In genomic region chr20:33681728-33682353, GRCh38 we compare ENCODE assay signal across 16 cellular contexts. TPM values are rescaled to one million over a fixed set of nuclear protein-coding genes. Genes with fewer than 3 reads are reported as not detected.
DNase-seq lines count a peak whose midpoint lies in the region; ATAC-seq and TF ChIP-seq lines count a peak whose summit lies in the region.
"Had no signal": no experiment of that assay in that cellular context is flagged by ENCODE, and none has a peak within 500 bp of the region (broad histone marks: within the 10 kb centered on the region; RNA-seq: fewer than 3 reads in every experiment).

No MANE protein-coding gene starts in this region.

- H3K56ac ChIP-seq in H9 (ENCODE audit: insufficient read length, low read depth, low read length), result no peak overlapping the region

- H3K14ac ChIP-seq in H9 (ENCODE audit: insufficient read depth, low read length), result no peak overlapping the region

- H3K27ac Mint-ChIP-seq in activated naive CD4-positive, alpha-beta T cell treated with anti-CD3 and anti-CD28 coated beads, Interleukin-2, amount 10 ng/mL, durations not matched to agents 7 days and 5 days, result peak overlapping the region; percentile 95
- H3K27ac Mint-ChIP-seq in H9 (peak overlapping the region; percentile 31 to 65 (median 41); a peak in 4 of 7 replicates), progenitor cell of endocrine pancreas (peak overlapping the region; percentile 9)
- peak overlapping the region; percentile 90 for H3K27ac Mint-ChIP-seq in activated CD4-positive, alpha-beta memory T cell treated with anti-CD3 and anti-CD28 coated beads, Interleukin-2, amount 10 ng/mL, durations not matched to agents 7 days and 5 days

- peak; percentile 36 for DNase-seq in activated naive CD4-positive, alpha-beta T cell treated with anti-CD3 and anti-CD28 coated beads, Interleukin-2, amount 10 ng/mL, durations not matched to agents 7 days and 5 days
- no peak for DNase-seq in activated naive CD4-positive, alpha-beta T cell (lab: John Stamatoyannopoulos, UW)
- DNase-seq in H9, result no peak
- DNase-seq in activated CD4-positive, alpha-beta memory T cell treated with anti-CD3 and anti-CD28 coated beads, Interleukin-2, amount 10 ng/mL, durations not matched to agents 7 days and 5 days, result peak; percentile 42
- no peak for DNase-seq in progenitor cell of endocrine pancreas (ENCODE audit: low spot score, unreplicated experiment)
- DNase-seq in HUDEP-2 (lab: John Stamatoyannopoulos, UW; ENCODE audit: unreplicated experiment in 76 of 76), result no peak
- no peak for DNase-seq in foreskin keratinocyte
- DNase-seq: NCI-H1092, spleen had no signal

- H3K9me3 ChIP-seq in H9 (ENCODE audit: control insufficient read depth, low read depth, low read length), result no peaks in the 10 kb centered on the region
- H3K9me3 ChIP-seq: prostate gland, spleen, vagina had no signal

- no peak overlapping the region for H2BK120ac ChIP-seq in H9 (ENCODE audit: low read depth, low read length, poor library complexity, severe bottlenecking)

- H3K4me1 ChIP-seq in H9 (ENCODE audit: insufficient read depth, low read length) (no peaks in the 10 kb centered on the region), foreskin keratinocyte (no peaks in the 10 kb centered on the region)
- H3K4me1 ChIP-seq: prostate gland had no signal

- H4K20me1 ChIP-seq in H9 (ENCODE audit: control insufficient read depth, insufficient read depth, insufficient read length), result no peaks in the 10 kb centered on the region

- H3T11ph ChIP-seq in H9 (ENCODE audit: low read length), result no peak overlapping the region

- no peak overlapping the region for H3K4ac ChIP-seq in H9 (ENCODE audit: low read depth, low read length)

- H3K4me2 ChIP-seq in H9 (ENCODE audit: insufficient read depth, insufficient read length, low read length), result no peak overlapping the region

- no peak overlapping the region for H4K5ac ChIP-seq in H9 (ENCODE audit: insufficient read length, low read depth, low read length)

- no peaks in the 10 kb centered on the region for H3K79me1 ChIP-seq in H9 (ENCODE audit: insufficient read depth, low read depth, low read length, poor library complexity, severe bottlenecking)

- H3K27me3 ChIP-seq in H9 (ENCODE audit: insufficient read depth, low read length), result no peaks in the 10 kb centered on the region
- H3K27me3 ChIP-seq in foreskin keratinocyte, result no peaks in the 10 kb centered on the region
- H3K27me3 ChIP-seq: spleen, vagina had no signal

- H3K9ac ChIP-seq in H9 (ENCODE audit: extremely low read depth, insufficient read length, low read length), result no peak overlapping the region

- H3K27me3 Mint-ChIP-seq in activated naive CD4-positive, alpha-beta T cell treated with anti-CD3 and anti-CD28 coated beads, Interleukin-2, amount 10 ng/mL, durations not matched to agents 7 days and 5 days, result no peaks in the 10 kb centered on the region
- peaks cover 3% of the 10 kb centered on the region for H3K27me3 Mint-ChIP-seq in H9 (ENCODE audit: low read depth)
- H3K27me3 Mint-ChIP-seq in activated CD4-positive, alpha-beta memory T cell treated with anti-CD3 and anti-CD28 coated beads, Interleukin-2, amount 10 ng/mL, durations not matched to agents 7 days and 5 days, result no peaks in the 10 kb centered on the region
- H3K27me3 Mint-ChIP-seq in progenitor cell of endocrine pancreas, result no peaks in the 10 kb centered on the region
- H3K27me3 Mint-ChIP-seq: IgD-negative memory B cell had no signal

- H2AK5ac ChIP-seq in H9 (ENCODE audit: insufficient read length, low read length), result no peak overlapping the region

- H3K9me3 Mint-ChIP-seq in activated naive CD4-positive, alpha-beta T cell treated with anti-CD3 and anti-CD28 coated beads, Interleukin-2, amount 10 ng/mL, durations not matched to agents 7 days and 5 days, result no peaks in the 10 kb centered on the region
- H3K9me3 Mint-ChIP-seq in H9 (no peaks in the 10 kb centered on the region), progenitor cell of endocrine pancreas (ENCODE audit: low read depth) (no peaks in the 10 kb centered on the region)
- no peaks in the 10 kb centered on the region for H3K9me3 Mint-ChIP-seq in activated CD4-positive, alpha-beta memory T cell treated with anti-CD3 and anti-CD28 coated beads, Interleukin-2, amount 10 ng/mL, durations not matched to agents 7 days and 5 days
- H3K9me3 Mint-ChIP-seq: IgD-negative memory B cell had no signal

- H2BK12ac ChIP-seq in H9 (ENCODE audit: insufficient read length, low read depth, low read length), result no peak overlapping the region

- no peak overlapping the region for H3K23ac ChIP-seq in H9 (ENCODE audit: insufficient read length, low read depth, low read length)

- H3K79me2 ChIP-seq in H9 (ENCODE audit: insufficient read depth, low read length), result peaks cover 7% of the 10 kb centered on the region; the same call in 1 of the 2 replicates

- H3K36me3 Mint-ChIP-seq in activated naive CD4-positive, alpha-beta T cell treated with anti-CD3 and anti-CD28 coated beads, Interleukin-2, amount 10 ng/mL, durations not matched to agents 7 days and 5 days, result peaks cover 52% of the 10 kb centered on the region
- H3K36me3 Mint-ChIP-seq in H9 (ENCODE audit: insufficient read depth in 1 of 3, low read depth in 3 of 3), result peaks cover 23 to 53% (median 35%) of the 10 kb centered on the region in 3 experiments; a peak in 6 of 7 replicates
- peaks cover 56% of the 10 kb centered on the region for H3K36me3 Mint-ChIP-seq in activated CD4-positive, alpha-beta memory T cell treated with anti-CD3 and anti-CD28 coated beads, Interleukin-2, amount 10 ng/mL, durations not matched to agents 7 days and 5 days (ENCODE audit: low read depth)
- peaks cover 9% of the 10 kb centered on the region for H3K36me3 Mint-ChIP-seq in progenitor cell of endocrine pancreas (ENCODE audit: insufficient read depth)

- no peak overlapping the region for H3K27ac ChIP-seq in H9 (ENCODE audit: insufficient read length, low read depth, low read length)
- H3K27ac ChIP-seq in foreskin keratinocyte, result no peak overlapping the region
- H3K27ac ChIP-seq: prostate gland, spleen, vagina had no signal

- no peak overlapping the region for H4K8ac ChIP-seq in H9 (replicated peaks; ENCODE audit: insufficient read length, low read depth, low read length)

- peak overlapping the region; percentile 19 for H3K4me3 Mint-ChIP-seq in activated naive CD4-positive, alpha-beta T cell treated with anti-CD3 and anti-CD28 coated beads, Interleukin-2, amount 10 ng/mL, durations not matched to agents 7 days and 5 days
- no peak overlapping the region for H3K4me3 Mint-ChIP-seq in H9
- H3K4me3 Mint-ChIP-seq in activated CD4-positive, alpha-beta memory T cell treated with anti-CD3 and anti-CD28 coated beads, Interleukin-2, amount 10 ng/mL, durations not matched to agents 7 days and 5 days, result peak overlapping the region; percentile 49
- no peak overlapping the region for H3K4me3 Mint-ChIP-seq in progenitor cell of endocrine pancreas (ENCODE audit: low read depth)

- no peak overlapping the region for H2BK15ac ChIP-seq in H9 (ENCODE audit: low read depth, low read length)

- ATAC-seq in HG02798 (IDR thresholded peaks at IDR 0.05; ENCODE audit: poor library complexity, unreplicated experiment), result no peak
- no peak for ATAC-seq in foreskin keratinocyte
- ATAC-seq: HCT116 had no signal

- H2AFZ ChIP-seq in H9 (ENCODE audit: low read length), result no peak overlapping the region

- TF ChIP-seq CTCF in H9 (conservative IDR thresholded peaks at IDR 0.05) (no peak), progenitor cell of endocrine pancreas (IDR thresholded peaks at IDR 0.05; ENCODE audit: unreplicated experiment) (no peak), foreskin keratinocyte (conservative IDR thresholded peaks at IDR 0.05) (no peak)

- H4K91ac ChIP-seq in H9 (ENCODE audit: insufficient read length, low read depth, low read length), result no peak overlapping the region

- H3K4me1 Mint-ChIP-seq in activated naive CD4-positive, alpha-beta T cell treated with anti-CD3 and anti-CD28 coated beads, Interleukin-2, amount 10 ng/mL, durations not matched to agents 7 days and 5 days, result peaks cover 83% of the 10 kb centered on the region
- H3K4me1 Mint-ChIP-seq in H9 (peaks cover 23% of the 10 kb centered on the region in 2 experiments), progenitor cell of endocrine pancreas (ENCODE audit: low read depth) (peaks cover 11% of the 10 kb centered on the region)
- H3K4me1 Mint-ChIP-seq in activated CD4-positive, alpha-beta memory T cell treated with anti-CD3 and anti-CD28 coated beads, Interleukin-2, amount 10 ng/mL, durations not matched to agents 7 days and 5 days, result peaks cover 78% of the 10 kb centered on the region

- no CpG with 5 or more reads among the region's 9 CpGs for WGBS in H9 (ENCODE audit: extremely low coverage, insufficient read length, low lambda C conversion rate)

- no peak overlapping the region for H2BK20ac ChIP-seq in H9 (ENCODE audit: low read depth, low read length, poor library complexity, severe bottlenecking)

- CTCF ChIA-PET in activated naive CD4-positive, alpha-beta T cell treated with anti-CD3 and anti-CD28 coated beads, Interleukin-2, amount 10 ng/mL, durations not matched to agents 7 days and 5 days (lab: Charles Lee), result interaction anchor here (1.0 to 5.2 kb wide), 3 partner anchors 11 to 49 kb away, joined by 3 to 43 read pairs (median 3); partner anchors contain the start of gene ACTL10
- CTCF ChIA-PET in activated CD4-positive, alpha-beta memory T cell treated with anti-CD3 and anti-CD28 coated beads, Interleukin-2, amount 10 ng/mL, durations not matched to agents 7 days and 5 days (lab: Charles Lee), result interaction anchor here (0.6 to 5.2 kb wide), 5 partner anchors 13 to 993 kb away, joined by 3 to 63 read pairs (median 4); partner anchors contain the start of genes ACTL10 and PXMP4

- POLR2A ChIA-PET in activated CD4-positive, alpha-beta memory T cell treated with anti-CD3 and anti-CD28 coated beads, Interleukin-2, amount 10 ng/mL, durations not matched to agents 7 days and 5 days (lab: Charles Lee), result interaction anchor here (0.7 to 9.3 kb wide), 10 partner anchors 7 to 312 kb away, joined by 3 to 312 read pairs (median 8); partner anchors contain the start of genes ACTL10, C20orf144, CBFA2T2 and NECAB3

- H3K23me2 ChIP-seq in H9 (ENCODE audit: insufficient read length, low read depth, low read length, poor library complexity, severe bottlenecking), result peaks cover 10% of the 10 kb centered on the region

- no peak overlapping the region for H3K18ac ChIP-seq in H9 (ENCODE audit: insufficient read length, low read depth, low read length)

- no peak overlapping the region for H2BK5ac ChIP-seq in H9 (ENCODE audit: insufficient read length, low read length)

RNA-seq across cellular contexts. Expression of gene E2F1, which starts 4.3 kb away (rescaled TPM):
- 57.9 and 58.7 TPM in 2 replicates for total RNA-seq in H9 (2021)
- 10 to 100 TPM; 60.0 to 61.7 TPM for total RNA-seq in activated CD4-positive, alpha-beta memory T cell treated with anti-CD3 and anti-CD28 coated beads, Interleukin-2, amount 10 ng/mL, durations not matched to agents 7 days and 5 days
- total RNA-seq in progenitor cell of endocrine pancreas, result 26.2 and 26.5 TPM in 2 replicates
- total RNA-seq in foreskin keratinocyte, result 15.4 and 16.5 TPM in 2 replicates
- 16.0 and 17.5 TPM in 2 replicates for polyA plus RNA-seq in foreskin keratinocyte

RNA-seq across cellular contexts. Expression of gene NECAB3, which starts 7.6 kb away (rescaled TPM):
- total RNA-seq in H9 (2021), result 51.5 and 57.7 TPM in 2 replicates
- total RNA-seq in activated CD4-positive, alpha-beta memory T cell treated with anti-CD3 and anti-CD28 coated beads, Interleukin-2, amount 10 ng/mL, durations not matched to agents 7 days and 5 days, result 10 to 100 TPM; 27.3 to 36.2 TPM
- 68.3 and 74.6 TPM in 2 replicates for total RNA-seq in progenitor cell of endocrine pancreas
- total RNA-seq in foreskin keratinocyte, result 6.3 and 7.3 TPM in 2 replicates
- polyA plus RNA-seq in foreskin keratinocyte, result 5.1 and 5.9 TPM in 2 replicates

RNA-seq across cellular contexts. Expression of gene ACTL10, which starts 15.1 kb away (rescaled TPM):
- 0.46 and 0.55 TPM in 2 replicates for total RNA-seq in H9 (2021)
- total RNA-seq in activated CD4-positive, alpha-beta memory T cell treated with anti-CD3 and anti-CD28 coated beads, Interleukin-2, amount 10 ng/mL, durations not matched to agents 7 days and 5 days, result 1 to 10 TPM; 3.7 to 4.5 TPM
- 0.36 and 0.38 TPM in 2 replicates for total RNA-seq in progenitor cell of endocrine pancreas
- 1.1 and 1.4 TPM in 2 replicates for total RNA-seq in foreskin keratinocyte
- polyA plus RNA-seq in foreskin keratinocyte, result 1.3 and 1.6 TPM in 2 replicates
- total RNA-seq: SK-MEL-5 had no signal

RNA-seq across cellular contexts. Expression of gene C20orf144, which starts 19.7 kb away (rescaled TPM):
- total RNA-seq in H9 (2021) (0.24 and 0.26 TPM in 2 replicates), progenitor cell of endocrine pancreas (0.27 TPM in 1 of 2 replicates, not detected in the other), foreskin keratinocyte (0.07 TPM in 1 of 2 replicates, not detected in the other)
- total RNA-seq in activated CD4-positive, alpha-beta memory T cell treated with anti-CD3 and anti-CD28 coated beads, Interleukin-2, amount 10 ng/mL, durations not matched to agents 7 days and 5 days, result under 1 TPM; 0.30 to 0.33 TPM
- 0.03 TPM in 1 of 2 replicates, not detected in the other for polyA plus RNA-seq in foreskin keratinocyte
- total RNA-seq: liver, SK-MEL-5, vagina had no signal
- polyA plus RNA-seq: IgD-negative memory B cell, liver had no signal

RNA-seq across cellular contexts. Expression of gene PXMP4, which starts 38.3 kb away (rescaled TPM):
- total RNA-seq in H9 (2021) (4.5 and 5.7 TPM in 2 replicates), progenitor cell of endocrine pancreas (5.0 and 6.1 TPM in 2 replicates), foreskin keratinocyte (6.1 and 6.7 TPM in 2 replicates)
- total RNA-seq in activated CD4-positive, alpha-beta memory T cell treated with anti-CD3 and anti-CD28 coated beads, Interleukin-2, amount 10 ng/mL, durations not matched to agents 7 days and 5 days, result 10 to 100 TPM; 13.9 to 15.8 TPM
- 5.9 and 6.2 TPM in 2 replicates for polyA plus RNA-seq in foreskin keratinocyte

Comparison
In these comparisons a context has a peak if more than half of its experiments do, and no peak if none do; other contexts are left out.
1. DNase-seq: peak in activated naive CD4-positive, alpha-beta T cell treated with anti-CD3 and anti-CD28 coated beads, Interleukin-2, amount 10 ng/mL, durations not matched to agents 7 days and 5 days (single experiment) and activated CD4-positive, alpha-beta memory T cell treated with anti-CD3 and anti-CD28 coated beads, Interleukin-2, amount 10 ng/mL, durations not matched to agents 7 days and 5 days (single experiment); none in activated naive CD4-positive, alpha-beta T cell (0 of 4), H9 (single experiment), progenitor cell of endocrine pancreas (single experiment), HUDEP-2 (0 of 76) and foreskin keratinocyte (0 of 2).
2. H3K27ac Mint-ChIP-seq: peak in every context shown above with its lines; median percentile 95 in activated naive CD4-positive, alpha-beta T cell treated with anti-CD3 and anti-CD28 coated beads, Interleukin-2, amount 10 ng/mL, durations not matched to agents 7 days and 5 days; 90 in activated CD4-positive, alpha-beta memory T cell treated with anti-CD3 and anti-CD28 coated beads, Interleukin-2, amount 10 ng/mL, durations not matched to agents 7 days and 5 days; 41 in H9; 9 in progenitor cell of endocrine pancreas.
3. H3K4me3 Mint-ChIP-seq: peak in activated naive CD4-positive, alpha-beta T cell treated with anti-CD3 and anti-CD28 coated beads, Interleukin-2, amount 10 ng/mL, durations not matched to agents 7 days and 5 days (single experiment) and activated CD4-positive, alpha-beta memory T cell treated with anti-CD3 and anti-CD28 coated beads, Interleukin-2, amount 10 ng/mL, durations not matched to agents 7 days and 5 days (single experiment); none in H9 (0 of 2) and progenitor cell of endocrine pancreas (single experiment).